1 cellular context compared by ENCODE assay signal in the genomic region with DNA sequence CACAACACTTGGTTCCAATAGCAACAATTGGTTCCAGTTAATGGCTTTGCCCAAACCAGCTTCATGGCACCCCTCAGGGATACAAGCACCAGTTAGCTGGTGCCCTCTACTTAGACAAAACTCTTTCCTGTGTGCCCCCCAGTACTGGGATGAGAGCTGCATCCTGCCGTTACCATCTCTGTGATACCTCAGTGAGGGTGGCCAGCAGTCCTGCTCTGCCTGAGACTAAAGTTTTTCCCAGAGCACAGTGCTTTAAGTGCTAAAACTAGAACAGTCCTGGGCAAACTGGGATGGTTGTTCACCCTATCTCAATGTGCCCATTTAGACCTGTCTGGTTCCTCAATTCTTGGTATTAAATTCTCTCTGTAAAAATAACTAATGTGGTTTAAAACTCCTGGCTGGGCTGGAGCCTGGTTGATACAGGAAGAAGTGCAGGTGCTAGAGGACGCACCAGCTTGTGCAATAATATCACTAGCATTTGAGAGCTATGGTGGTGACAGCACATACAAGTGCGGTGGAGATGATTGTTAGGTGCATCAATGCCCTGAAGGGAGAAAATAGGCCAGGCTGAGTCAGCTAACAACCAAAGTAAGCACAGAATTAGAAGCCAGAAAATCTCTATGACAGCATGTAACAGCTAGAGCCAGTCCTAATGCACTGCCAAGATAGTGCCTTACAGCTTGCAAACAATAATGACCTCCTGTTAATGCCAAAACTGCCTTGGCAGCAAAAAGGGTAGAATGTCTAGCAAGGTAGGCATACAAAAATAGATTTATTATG.
TF ChIP-seq lines count a peak whose summit lies in the region.

No MANE protein-coding gene starts in this region.

TF ChIP-seq in GM23338, 12 proteins besides CTCF, POLR2A, EP300 and RAD21 (continued from another document):
- TF ChIP-seq, protein P1, sequence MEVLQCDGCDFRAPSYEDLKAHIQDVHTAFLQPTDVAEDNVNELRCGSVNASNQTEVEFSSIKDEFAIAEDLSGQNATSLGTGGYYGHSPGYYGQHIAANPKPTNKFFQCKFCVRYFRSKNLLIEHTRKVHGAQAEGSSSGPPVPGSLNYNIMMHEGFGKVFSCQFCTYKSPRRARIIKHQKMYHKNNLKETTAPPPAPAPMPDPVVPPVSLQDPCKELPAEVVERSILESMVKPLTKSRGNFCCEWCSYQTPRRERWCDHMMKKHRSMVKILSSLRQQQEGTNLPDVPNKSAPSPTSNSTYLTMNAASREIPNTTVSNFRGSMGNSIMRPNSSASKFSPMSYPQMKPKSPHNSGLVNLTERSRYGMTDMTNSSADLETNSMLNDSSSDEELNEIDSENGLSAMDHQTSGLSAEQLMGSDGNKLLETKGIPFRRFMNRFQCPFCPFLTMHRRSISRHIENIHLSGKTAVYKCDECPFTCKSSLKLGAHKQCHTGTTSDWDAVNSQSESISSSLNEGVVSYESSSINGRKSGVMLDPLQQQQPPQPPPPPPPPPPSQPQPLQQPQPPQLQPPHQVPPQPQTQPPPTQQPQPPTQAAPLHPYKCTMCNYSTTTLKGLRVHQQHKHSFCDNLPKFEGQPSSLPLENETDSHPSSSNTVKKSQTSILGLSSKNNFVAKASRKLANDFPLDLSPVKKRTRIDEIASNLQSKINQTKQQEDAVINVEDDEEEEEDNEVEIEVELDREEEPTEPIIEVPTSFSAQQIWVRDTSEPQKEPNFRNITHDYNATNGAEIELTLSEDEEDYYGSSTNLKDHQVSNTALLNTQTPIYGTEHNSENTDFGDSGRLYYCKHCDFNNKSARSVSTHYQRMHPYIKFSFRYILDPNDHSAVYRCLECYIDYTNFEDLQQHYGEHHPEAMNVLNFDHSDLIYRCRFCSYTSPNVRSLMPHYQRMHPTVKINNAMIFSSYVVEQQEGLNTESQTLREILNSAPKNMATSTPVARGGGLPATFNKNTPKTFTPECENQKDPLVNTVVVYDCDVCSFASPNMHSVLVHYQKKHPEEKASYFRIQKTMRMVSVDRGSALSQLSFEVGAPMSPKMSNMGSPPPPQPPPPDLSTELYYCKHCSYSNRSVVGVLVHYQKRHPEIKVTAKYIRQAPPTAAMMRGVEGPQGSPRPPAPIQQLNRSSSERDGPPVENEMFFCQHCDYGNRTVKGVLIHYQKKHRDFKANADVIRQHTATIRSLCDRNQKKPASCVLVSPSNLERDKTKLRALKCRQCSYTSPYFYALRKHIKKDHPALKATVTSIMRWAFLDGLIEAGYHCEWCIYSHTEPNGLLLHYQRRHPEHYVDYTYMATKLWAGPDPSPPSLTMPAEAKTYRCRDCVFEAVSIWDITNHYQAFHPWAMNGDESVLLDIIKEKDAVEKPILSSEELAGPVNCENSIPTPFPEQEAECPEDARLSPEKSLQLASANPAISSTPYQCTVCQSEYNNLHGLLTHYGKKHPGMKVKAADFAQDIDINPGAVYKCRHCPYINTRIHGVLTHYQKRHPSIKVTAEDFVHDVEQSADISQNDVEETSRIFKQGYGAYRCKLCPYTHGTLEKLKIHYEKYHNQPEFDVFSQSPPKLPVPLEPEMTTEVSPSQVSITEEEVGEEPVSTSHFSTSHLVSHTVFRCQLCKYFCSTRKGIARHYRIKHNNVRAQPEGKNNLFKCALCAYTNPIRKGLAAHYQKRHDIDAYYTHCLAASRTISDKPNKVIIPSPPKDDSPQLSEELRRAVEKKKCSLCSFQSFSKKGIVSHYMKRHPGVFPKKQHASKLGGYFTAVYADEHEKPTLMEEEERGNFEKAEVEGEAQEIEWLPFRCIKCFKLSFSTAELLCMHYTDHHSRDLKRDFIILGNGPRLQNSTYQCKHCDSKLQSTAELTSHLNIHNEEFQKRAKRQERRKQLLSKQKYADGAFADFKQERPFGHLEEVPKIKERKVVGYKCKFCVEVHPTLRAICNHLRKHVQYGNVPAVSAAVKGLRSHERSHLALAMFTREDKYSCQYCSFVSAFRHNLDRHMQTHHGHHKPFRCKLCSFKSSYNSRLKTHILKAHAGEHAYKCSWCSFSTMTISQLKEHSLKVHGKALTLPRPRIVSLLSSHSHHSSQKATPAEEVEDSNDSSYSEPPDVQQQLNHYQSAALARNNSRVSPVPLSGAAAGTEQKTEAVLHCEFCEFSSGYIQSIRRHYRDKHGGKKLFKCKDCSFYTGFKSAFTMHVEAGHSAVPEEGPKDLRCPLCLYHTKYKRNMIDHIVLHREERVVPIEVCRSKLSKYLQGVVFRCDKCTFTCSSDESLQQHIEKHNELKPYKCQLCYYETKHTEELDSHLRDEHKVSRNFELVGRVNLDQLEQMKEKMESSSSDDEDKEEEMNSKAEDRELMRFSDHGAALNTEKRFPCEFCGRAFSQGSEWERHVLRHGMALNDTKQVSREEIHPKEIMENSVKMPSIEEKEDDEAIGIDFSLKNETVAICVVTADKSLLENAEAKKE (CRISPR knock-in tag; IDR thresholded peaks at IDR 0.05) = no peak
- TF ChIP-seq, protein P2, sequence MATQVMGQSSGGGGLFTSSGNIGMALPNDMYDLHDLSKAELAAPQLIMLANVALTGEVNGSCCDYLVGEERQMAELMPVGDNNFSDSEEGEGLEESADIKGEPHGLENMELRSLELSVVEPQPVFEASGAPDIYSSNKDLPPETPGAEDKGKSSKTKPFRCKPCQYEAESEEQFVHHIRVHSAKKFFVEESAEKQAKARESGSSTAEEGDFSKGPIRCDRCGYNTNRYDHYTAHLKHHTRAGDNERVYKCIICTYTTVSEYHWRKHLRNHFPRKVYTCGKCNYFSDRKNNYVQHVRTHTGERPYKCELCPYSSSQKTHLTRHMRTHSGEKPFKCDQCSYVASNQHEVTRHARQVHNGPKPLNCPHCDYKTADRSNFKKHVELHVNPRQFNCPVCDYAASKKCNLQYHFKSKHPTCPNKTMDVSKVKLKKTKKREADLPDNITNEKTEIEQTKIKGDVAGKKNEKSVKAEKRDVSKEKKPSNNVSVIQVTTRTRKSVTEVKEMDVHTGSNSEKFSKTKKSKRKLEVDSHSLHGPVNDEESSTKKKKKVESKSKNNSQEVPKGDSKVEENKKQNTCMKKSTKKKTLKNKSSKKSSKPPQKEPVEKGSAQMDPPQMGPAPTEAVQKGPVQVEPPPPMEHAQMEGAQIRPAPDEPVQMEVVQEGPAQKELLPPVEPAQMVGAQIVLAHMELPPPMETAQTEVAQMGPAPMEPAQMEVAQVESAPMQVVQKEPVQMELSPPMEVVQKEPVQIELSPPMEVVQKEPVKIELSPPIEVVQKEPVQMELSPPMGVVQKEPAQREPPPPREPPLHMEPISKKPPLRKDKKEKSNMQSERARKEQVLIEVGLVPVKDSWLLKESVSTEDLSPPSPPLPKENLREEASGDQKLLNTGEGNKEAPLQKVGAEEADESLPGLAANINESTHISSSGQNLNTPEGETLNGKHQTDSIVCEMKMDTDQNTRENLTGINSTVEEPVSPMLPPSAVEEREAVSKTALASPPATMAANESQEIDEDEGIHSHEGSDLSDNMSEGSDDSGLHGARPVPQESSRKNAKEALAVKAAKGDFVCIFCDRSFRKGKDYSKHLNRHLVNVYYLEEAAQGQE (IDR thresholded peaks at IDR 0.05; ENCODE audit: unreplicated experiment) = no peak
- no peak for TF ChIP-seq POLR2AphosphoS5 (IDR thresholded peaks at IDR 0.05; ENCODE audit: low read depth)
